In the genomic region with DNA sequence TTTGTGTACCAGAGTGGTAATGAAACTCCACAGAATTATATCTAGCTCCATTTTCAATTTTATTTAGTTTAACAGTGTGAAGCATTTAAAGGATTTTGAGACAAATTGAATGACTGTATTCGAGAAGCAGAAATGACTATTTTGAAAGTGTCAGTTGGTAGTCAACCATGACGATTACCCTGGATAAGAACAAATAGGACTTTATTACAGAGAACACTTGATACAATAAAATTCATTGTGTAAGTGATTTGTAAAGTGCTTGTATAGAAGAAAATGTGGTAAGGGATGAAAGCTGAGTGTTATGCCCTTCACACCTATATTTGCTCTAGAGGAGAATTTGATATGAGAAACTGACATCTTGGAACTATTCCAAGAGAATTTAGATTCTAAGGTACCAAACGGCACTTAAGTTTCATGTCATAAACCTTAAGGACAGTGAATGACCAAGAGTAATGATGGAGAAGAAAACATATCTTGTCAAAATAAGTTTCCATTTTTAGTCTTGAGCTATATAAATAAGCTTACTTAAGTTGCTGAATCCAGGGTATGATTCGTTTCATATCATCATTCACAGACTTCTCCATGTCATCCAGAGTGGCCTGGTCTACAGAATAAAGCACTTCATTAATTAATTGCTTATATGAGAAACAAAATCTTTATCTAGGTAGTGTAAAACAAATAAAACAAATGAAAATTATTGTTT, we compare ENCODE assay signal across 11 cellular contexts.
"Had no signal": no experiment of that assay in that cellular context is flagged by ENCODE, and none has a peak within 500 bp of the region (broad histone marks: within the 10 kb centered on the region; RNA-seq: fewer than 3 reads in every experiment).

No MANE protein-coding gene starts in this region.

- FAIRE-seq: bronchial epithelial cell had no signal

- DNase-seq: activated CD4-positive, alpha-beta memory T cell treated with anti-CD3 and anti-CD28 coated beads, Interleukin-2, amount 10 ng/mL, durations not matched to agents 7 days and 5 days; activated CD4-positive, alpha-beta T cell treated with anti-CD3 and anti-CD28 coated beads for 36 hours; activated naive CD4-positive, alpha-beta T cell treated with anti-CD3 and anti-CD28 coated beads, Interleukin-2, amount 10 ng/mL, durations not matched to agents 7 days and 5 days; activated T-cell treated with anti-CD3 and anti-CD28 coated beads, Interleukin-2, amount 50 U/mL, for 24 hours; dermis blood vessel endothelial cell; mammary epithelial cell; naive thymus-derived CD4-positive, alpha-beta T cell; ovary; retina; stimulated activated CD4-positive, alpha-beta T cell treated with anti-CD3 and anti-CD28 coated beads, Interleukin-2, amount 100 ng/mL, for 48 hours had no signal
